ENCODE assay signal across 1 cellular context in the genomic region with DNA sequence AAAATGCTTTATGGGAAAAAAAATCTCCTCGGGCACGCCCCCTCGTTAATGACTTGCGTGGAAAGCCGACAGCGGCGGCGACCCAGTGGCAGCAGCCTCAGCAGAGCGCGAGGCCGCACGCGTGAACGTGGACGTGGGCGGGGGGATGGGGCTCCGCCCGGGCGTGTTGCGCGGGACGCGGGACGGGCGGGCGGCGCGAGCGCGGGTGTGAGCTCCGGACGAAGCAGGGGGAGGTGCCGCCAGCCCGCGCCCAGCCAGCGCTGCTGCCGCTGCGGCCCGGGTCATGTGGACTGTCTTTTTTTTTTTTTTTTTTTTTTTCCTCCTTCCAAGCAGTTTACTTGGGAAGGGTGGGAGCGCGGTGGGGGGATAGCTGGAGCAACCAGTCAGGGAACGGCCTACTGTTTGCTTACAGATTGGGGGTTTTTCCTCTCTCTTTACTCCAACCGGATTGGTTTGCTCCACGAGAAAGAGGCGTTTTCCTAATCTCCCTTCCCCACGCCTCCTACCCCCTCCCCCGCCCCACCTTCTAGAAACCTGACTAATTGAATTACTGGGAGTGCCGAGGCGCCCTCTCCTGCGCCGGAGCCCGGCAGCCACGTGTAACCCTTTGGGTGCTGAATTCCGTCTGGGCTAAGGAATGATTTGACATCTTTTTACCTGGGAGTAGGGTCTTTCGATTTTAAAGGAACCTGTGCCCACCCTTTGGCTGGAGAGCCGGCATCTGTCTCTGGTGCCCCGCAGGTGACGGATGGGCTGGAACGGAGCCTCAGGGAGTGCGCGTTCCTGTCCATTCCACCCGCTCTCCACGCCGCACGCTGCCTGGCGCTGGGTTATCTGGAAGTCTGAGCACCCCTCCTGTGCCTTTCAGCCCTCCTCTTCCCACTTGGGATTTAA.
A peak's percentile ranks its signal among the peaks of the same experiment; 100 is the strongest.
TF ChIP-seq lines count a peak whose summit lies in the region.

No MANE protein-coding gene starts in this region.

TF ChIP-seq in WTC11, 78 proteins besides CTCF, POLR2A, EP300 and RAD21 (continued from another document):
- TF ChIP-seq, protein P1, sequence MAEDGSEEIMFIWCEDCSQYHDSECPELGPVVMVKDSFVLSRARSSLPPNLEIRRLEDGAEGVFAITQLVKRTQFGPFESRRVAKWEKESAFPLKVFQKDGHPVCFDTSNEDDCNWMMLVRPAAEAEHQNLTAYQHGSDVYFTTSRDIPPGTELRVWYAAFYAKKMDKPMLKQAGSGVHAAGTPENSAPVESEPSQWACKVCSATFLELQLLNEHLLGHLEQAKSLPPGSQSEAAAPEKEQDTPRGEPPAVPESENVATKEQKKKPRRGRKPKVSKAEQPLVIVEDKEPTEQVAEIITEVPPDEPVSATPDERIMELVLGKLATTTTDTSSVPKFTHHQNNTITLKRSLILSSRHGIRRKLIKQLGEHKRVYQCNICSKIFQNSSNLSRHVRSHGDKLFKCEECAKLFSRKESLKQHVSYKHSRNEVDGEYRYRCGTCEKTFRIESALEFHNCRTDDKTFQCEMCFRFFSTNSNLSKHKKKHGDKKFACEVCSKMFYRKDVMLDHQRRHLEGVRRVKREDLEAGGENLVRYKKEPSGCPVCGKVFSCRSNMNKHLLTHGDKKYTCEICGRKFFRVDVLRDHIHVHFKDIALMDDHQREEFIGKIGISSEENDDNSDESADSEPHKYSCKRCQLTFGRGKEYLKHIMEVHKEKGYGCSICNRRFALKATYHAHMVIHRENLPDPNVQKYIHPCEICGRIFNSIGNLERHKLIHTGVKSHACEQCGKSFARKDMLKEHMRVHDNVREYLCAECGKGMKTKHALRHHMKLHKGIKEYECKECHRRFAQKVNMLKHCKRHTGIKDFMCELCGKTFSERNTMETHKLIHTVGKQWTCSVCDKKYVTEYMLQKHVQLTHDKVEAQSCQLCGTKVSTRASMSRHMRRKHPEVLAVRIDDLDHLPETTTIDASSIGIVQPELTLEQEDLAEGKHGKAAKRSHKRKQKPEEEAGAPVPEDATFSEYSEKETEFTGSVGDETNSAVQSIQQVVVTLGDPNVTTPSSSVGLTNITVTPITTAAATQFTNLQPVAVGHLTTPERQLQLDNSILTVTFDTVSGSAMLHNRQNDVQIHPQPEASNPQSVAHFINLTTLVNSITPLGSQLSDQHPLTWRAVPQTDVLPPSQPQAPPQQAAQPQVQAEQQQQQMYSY (CRISPR knock-in tag; IDR thresholded peaks at IDR 0.05): peak; percentile 21; the same call in 1 of the 2 replicates
- TF ChIP-seq, protein P2, sequence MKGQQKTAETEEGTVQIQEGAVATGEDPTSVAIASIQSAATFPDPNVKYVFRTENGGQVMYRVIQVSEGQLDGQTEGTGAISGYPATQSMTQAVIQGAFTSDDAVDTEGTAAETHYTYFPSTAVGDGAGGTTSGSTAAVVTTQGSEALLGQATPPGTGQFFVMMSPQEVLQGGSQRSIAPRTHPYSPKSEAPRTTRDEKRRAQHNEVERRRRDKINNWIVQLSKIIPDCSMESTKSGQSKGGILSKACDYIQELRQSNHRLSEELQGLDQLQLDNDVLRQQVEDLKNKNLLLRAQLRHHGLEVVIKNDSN (CRISPR knock-in tag; IDR thresholded peaks at IDR 0.05): peak; percentile 18; the same call in 1 of the 2 replicates
- TF ChIP-seq, protein P3, sequence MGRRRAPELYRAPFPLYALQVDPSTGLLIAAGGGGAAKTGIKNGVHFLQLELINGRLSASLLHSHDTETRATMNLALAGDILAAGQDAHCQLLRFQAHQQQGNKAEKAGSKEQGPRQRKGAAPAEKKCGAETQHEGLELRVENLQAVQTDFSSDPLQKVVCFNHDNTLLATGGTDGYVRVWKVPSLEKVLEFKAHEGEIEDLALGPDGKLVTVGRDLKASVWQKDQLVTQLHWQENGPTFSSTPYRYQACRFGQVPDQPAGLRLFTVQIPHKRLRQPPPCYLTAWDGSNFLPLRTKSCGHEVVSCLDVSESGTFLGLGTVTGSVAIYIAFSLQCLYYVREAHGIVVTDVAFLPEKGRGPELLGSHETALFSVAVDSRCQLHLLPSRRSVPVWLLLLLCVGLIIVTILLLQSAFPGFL (CRISPR knock-in tag; IDR thresholded peaks at IDR 0.05; ENCODE audit: borderline replicate concordance): no peak
- TF ChIP-seq CREM (CRISPR knock-in tag; IDR thresholded peaks at IDR 0.05): no peak
- TF ChIP-seq, protein P4, sequence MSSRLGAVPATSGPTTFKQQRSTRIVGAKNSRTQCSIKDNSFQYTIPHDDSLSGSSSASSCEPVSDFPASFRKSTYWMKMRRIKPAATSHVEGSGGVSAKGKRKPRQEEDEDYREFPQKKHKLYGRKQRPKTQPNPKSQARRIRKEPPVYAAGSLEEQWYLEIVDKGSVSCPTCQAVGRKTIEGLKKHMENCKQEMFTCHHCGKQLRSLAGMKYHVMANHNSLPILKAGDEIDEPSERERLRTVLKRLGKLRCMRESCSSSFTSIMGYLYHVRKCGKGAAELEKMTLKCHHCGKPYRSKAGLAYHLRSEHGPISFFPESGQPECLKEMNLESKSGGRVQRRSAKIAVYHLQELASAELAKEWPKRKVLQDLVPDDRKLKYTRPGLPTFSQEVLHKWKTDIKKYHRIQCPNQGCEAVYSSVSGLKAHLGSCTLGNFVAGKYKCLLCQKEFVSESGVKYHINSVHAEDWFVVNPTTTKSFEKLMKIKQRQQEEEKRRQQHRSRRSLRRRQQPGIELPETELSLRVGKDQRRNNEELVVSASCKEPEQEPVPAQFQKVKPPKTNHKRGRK (CRISPR knock-in tag; IDR thresholded peaks at IDR 0.05; ENCODE audit: borderline replicate concordance): 0 out of 2 replicates have a peak, but pooled peaks have one; percentile 43
- no peak for TF ChIP-seq NFYB (CRISPR knock-in tag; conservative IDR thresholded peaks at IDR 0.05; ENCODE audit: low read depth)
- TF ChIP-seq, protein P5, sequence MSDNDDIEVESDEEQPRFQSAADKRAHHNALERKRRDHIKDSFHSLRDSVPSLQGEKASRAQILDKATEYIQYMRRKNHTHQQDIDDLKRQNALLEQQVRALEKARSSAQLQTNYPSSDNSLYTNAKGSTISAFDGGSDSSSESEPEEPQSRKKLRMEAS (CRISPR knock-in tag; IDR thresholded peaks at IDR 0.05): peak; percentile 64
- TF ChIP-seq, protein P6, sequence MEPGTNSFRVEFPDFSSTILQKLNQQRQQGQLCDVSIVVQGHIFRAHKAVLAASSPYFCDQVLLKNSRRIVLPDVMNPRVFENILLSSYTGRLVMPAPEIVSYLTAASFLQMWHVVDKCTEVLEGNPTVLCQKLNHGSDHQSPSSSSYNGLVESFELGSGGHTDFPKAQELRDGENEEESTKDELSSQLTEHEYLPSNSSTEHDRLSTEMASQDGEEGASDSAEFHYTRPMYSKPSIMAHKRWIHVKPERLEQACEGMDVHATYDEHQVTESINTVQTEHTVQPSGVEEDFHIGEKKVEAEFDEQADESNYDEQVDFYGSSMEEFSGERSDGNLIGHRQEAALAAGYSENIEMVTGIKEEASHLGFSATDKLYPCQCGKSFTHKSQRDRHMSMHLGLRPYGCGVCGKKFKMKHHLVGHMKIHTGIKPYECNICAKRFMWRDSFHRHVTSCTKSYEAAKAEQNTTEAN (CRISPR knock-in tag; IDR thresholded peaks at IDR 0.05): peak; percentile 42; the same call in 1 of the 2 replicates
- 0 out of 2 replicates have a peak, but pooled peaks have one; percentile 30 for TF ChIP-seq FOXK1 (CRISPR knock-in tag; IDR thresholded peaks at IDR 0.05)
- no peak for TF ChIP-seq HMGA2 (CRISPR knock-in tag; IDR thresholded peaks at IDR 0.05)
- no peak for TF ChIP-seq SMAD3 (CRISPR knock-in tag; IDR thresholded peaks at IDR 0.05; ENCODE audit: borderline replicate concordance)
- TF ChIP-seq NR2C2 (CRISPR knock-in tag; IDR thresholded peaks at IDR 0.05): no peak
- TF ChIP-seq FOXJ3 (CRISPR knock-in tag; IDR thresholded peaks at IDR 0.05; ENCODE audit: borderline replicate concordance): no peak
- 0 out of 2 replicates have a peak, but pooled peaks have one; percentile 60 for TF ChIP-seq ZNF219 (CRISPR knock-in tag; IDR thresholded peaks at IDR 0.05; ENCODE audit: borderline replicate concordance)
- TF ChIP-seq CREB1 (CRISPR knock-in tag; IDR thresholded peaks at IDR 0.05): no peak
- TF ChIP-seq TEAD4 (CRISPR knock-in tag; IDR thresholded peaks at IDR 0.05): no peak
- TF ChIP-seq TP53 (CRISPR knock-in tag; IDR thresholded peaks at IDR 0.05): 0 out of 2 replicates have a peak, but pooled peaks have one; percentile 27
- TF ChIP-seq, protein P7, sequence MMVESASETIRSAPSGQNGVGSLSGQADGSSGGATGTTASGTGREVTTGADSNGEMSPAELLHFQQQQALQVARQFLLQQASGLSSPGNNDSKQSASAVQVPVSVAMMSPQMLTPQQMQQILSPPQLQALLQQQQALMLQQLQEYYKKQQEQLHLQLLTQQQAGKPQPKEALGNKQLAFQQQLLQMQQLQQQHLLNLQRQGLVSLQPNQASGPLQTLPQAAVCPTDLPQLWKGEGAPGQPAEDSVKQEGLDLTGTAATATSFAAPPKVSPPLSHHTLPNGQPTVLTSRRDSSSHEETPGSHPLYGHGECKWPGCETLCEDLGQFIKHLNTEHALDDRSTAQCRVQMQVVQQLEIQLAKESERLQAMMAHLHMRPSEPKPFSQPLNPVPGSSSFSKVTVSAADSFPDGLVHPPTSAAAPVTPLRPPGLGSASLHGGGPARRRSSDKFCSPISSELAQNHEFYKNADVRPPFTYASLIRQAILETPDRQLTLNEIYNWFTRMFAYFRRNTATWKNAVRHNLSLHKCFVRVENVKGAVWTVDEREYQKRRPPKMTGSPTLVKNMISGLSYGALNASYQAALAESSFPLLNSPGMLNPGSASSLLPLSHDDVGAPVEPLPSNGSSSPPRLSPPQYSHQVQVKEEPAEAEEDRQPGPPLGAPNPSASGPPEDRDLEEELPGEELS (CRISPR knock-in tag; IDR thresholded peaks at IDR 0.05): peak; percentile 68; the same call in 1 of the 2 replicates
- TF ChIP-seq, protein P8, sequence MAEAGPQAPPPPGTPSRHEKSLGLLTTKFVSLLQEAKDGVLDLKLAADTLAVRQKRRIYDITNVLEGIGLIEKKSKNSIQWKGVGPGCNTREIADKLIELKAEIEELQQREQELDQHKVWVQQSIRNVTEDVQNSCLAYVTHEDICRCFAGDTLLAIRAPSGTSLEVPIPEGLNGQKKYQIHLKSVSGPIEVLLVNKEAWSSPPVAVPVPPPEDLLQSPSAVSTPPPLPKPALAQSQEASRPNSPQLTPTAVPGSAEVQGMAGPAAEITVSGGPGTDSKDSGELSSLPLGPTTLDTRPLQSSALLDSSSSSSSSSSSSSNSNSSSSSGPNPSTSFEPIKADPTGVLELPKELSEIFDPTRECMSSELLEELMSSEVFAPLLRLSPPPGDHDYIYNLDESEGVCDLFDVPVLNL (CRISPR knock-in tag; IDR thresholded peaks at IDR 0.05; ENCODE audit: borderline replicate concordance, low read depth): peak; percentile 58; the same call in 1 of the 2 replicates
- no peak for TF ChIP-seq ZNF416 (CRISPR knock-in tag; IDR thresholded peaks at IDR 0.05)
- no peak for TF ChIP-seq ZNF423 (CRISPR knock-in tag; IDR thresholded peaks at IDR 0.05)
- TF ChIP-seq, protein P9, sequence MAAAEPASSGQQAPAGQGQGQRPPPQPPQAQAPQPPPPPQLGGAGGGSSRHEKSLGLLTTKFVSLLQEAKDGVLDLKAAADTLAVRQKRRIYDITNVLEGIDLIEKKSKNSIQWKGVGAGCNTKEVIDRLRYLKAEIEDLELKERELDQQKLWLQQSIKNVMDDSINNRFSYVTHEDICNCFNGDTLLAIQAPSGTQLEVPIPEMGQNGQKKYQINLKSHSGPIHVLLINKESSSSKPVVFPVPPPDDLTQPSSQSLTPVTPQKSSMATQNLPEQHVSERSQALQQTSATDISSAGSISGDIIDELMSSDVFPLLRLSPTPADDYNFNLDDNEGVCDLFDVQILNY (CRISPR knock-in tag; IDR thresholded peaks at IDR 0.05): peak; percentile 63
- TF ChIP-seq PRRX2 (CRISPR knock-in tag; IDR thresholded peaks at IDR 0.05): 0 out of 2 replicates have a peak, but pooled peaks have one; percentile 63
- TF ChIP-seq, protein P10, sequence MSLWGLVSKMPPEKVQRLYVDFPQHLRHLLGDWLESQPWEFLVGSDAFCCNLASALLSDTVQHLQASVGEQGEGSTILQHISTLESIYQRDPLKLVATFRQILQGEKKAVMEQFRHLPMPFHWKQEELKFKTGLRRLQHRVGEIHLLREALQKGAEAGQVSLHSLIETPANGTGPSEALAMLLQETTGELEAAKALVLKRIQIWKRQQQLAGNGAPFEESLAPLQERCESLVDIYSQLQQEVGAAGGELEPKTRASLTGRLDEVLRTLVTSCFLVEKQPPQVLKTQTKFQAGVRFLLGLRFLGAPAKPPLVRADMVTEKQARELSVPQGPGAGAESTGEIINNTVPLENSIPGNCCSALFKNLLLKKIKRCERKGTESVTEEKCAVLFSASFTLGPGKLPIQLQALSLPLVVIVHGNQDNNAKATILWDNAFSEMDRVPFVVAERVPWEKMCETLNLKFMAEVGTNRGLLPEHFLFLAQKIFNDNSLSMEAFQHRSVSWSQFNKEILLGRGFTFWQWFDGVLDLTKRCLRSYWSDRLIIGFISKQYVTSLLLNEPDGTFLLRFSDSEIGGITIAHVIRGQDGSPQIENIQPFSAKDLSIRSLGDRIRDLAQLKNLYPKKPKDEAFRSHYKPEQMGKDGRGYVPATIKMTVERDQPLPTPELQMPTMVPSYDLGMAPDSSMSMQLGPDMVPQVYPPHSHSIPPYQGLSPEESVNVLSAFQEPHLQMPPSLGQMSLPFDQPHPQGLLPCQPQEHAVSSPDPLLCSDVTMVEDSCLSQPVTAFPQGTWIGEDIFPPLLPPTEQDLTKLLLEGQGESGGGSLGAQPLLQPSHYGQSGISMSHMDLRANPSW (CRISPR knock-in tag; conservative IDR thresholded peaks at IDR 0.05; ENCODE audit: low read depth): no peak
- TF ChIP-seq GTF2I (CRISPR knock-in tag; conservative IDR thresholded peaks at IDR 0.05): 0 out of 2 replicates have a peak, but pooled peaks have one; percentile 42
- TF ChIP-seq ZBTB21 (CRISPR knock-in tag; IDR thresholded peaks at IDR 0.05; ENCODE audit: borderline replicate concordance): 0 out of 2 replicates have a peak, but pooled peaks have one; percentile 11
- TF ChIP-seq TCF7 (CRISPR knock-in tag; IDR thresholded peaks at IDR 0.05; ENCODE audit: low read depth): no peak
- TF ChIP-seq, protein P11, sequence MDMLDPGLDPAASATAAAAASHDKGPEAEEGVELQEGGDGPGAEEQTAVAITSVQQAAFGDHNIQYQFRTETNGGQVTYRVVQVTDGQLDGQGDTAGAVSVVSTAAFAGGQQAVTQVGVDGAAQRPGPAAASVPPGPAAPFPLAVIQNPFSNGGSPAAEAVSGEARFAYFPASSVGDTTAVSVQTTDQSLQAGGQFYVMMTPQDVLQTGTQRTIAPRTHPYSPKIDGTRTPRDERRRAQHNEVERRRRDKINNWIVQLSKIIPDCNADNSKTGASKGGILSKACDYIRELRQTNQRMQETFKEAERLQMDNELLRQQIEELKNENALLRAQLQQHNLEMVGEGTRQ (CRISPR knock-in tag; IDR thresholded peaks at IDR 0.05): peak; percentile 78
- 0 out of 2 replicates have a peak, but pooled peaks have one; percentile 17 for TF ChIP-seq ETV6 (CRISPR knock-in tag; IDR thresholded peaks at IDR 0.05)
